In the genomic region with DNA sequence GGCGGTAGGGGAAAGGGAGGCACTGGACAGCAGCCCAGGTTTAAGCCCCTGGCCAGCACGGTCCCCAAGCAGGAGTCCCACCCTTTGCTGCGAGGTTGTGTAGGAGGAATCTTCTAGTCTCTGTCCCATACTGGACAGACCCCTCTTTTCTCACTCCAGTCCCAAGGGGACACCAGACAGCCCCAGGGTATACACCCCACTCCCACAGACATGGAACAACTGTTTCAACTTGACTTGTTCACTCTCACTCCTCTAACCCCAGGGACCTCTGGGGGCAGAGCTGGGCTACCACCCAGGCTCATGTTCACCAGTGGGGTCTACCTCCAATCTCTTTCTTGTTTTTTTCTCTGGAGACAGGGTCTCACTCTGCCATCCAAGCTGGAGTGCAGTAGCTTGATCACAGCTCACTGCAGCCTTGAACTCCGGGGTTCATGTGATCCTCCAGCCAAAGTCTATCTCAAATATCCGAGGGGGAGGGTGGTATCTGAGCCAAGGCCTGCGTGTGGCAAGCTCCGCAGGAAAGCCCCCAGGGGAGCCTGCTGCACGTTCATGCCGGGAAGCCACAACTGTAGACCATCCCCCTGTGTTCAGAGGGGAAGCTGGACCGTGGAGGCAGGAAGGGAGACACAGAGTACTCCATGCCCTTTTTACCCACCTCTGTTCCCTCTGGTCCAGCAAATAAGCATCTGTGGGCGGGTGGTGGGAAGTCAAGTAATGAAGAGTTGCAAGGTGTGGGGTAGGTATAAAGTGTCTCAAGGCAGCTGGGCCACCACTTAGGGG, we compare ENCODE assay signal across 12 cellular contexts. TPM values are rescaled to one million over a fixed set of nuclear protein-coding genes. Genes with fewer than 3 reads are reported as not detected.
A peak's percentile ranks its signal among the peaks of the same experiment; 100 is the strongest.
DNase-seq lines count a peak whose midpoint lies in the region; ATAC-seq, FAIRE-seq and TF ChIP-seq lines count a peak whose summit lies in the region.
"Had no signal": no experiment of that assay in that cellular context is flagged by ENCODE, and none has a peak within 500 bp of the region (broad histone marks: within the 10 kb centered on the region; RNA-seq: fewer than 3 reads in every experiment).

No MANE protein-coding gene starts in this region.

- H3K4me2 ChIP-seq in PC-9 = peak overlapping the region; percentile 91

- H3F3A ChIP-seq in PC-9 (ENCODE audit: insufficient read depth, low read depth) = peaks cover 13% of the 10 kb centered on the region; the same call in 1 of the 2 replicates

- POLR2A ChIA-PET in PC-9 (lab: Charles Lee; ENCODE audit: unreplicated experiment) = interaction anchor here (1.1 kb wide), 1 partner anchor 34 kb away, joined by 3 read pairs; a partner anchor contains a TSS

- H3K36me3 ChIP-seq in PC-9 (ENCODE audit: low read depth) (no peaks in the 10 kb centered on the region), rectal smooth muscle tissue (ENCODE audit: control insufficient read depth, insufficient read depth, low read length) (peaks cover 24% of the 10 kb centered on the region), transverse colon (peaks cover 0 to 21% (median 10%) of the 10 kb centered on the region in 4 donors)

- no peaks in the 10 kb centered on the region for H3K9me2 ChIP-seq in PC-9 (ENCODE audit: insufficient read depth)

- TF ChIP-seq CTCF in PC-9 (conservative IDR thresholded peaks at IDR 0.05) (no peak), transverse colon (IDR thresholded peaks at IDR 0.05) (no peak)

- no peaks in the 10 kb centered on the region for H3K9me3 ChIP-seq in PC-9 (ENCODE audit: insufficient read depth, low read depth)
- no peaks in the 10 kb centered on the region for H3K9me3 ChIP-seq in transverse colon

- intact Hi-C loops in PC-9 (cut with micrococcal nuclease; ENCODE audit: unreplicated experiment) (loop anchor here (2.0 to 5.0 kb wide), 4 partner anchors 129 to 427 kb away; a partner anchor contains a TSS), transverse colon (cut with DNase I; ENCODE audit: low total_unique reads) (no loop called here)

- TF ChIP-seq EP300 in transverse colon (IDR thresholded peaks at IDR 0.05; ENCODE audit: low read depth) = no peak

- no peak for ATAC-seq in GM18873 (IDR thresholded peaks at IDR 0.05; ENCODE audit: low FRiP score, unreplicated experiment)

- no peak overlapping the region for H2AFZ ChIP-seq in PC-9

- TF ChIP-seq POLR2A in GM12892 (IDR thresholded peaks at IDR 0.05; ENCODE audit: low read depth, low read length) = peak; percentile 56; the same call in 1 of the 2 replicates
- no peak for TF ChIP-seq POLR2A in transverse colon (IDR thresholded peaks at IDR 0.05)

- H3K9ac ChIP-seq in rectal smooth muscle tissue (ENCODE audit: low read length) = no peak overlapping the region

- no peak for DNase-seq in GM12892 (ENCODE audit: insufficient read length)
- DNase-seq in PC-9 = no peak
- DNase-seq in fibroblast of peridontal ligament (ENCODE audit: extremely low read depth) = peak; percentile 23
- DNase-seq in GM19239 (ENCODE audit: insufficient read length, low spot score) = no peak
- DNase-seq in hepatic stellate cell (ENCODE audit: low spot score) = no peak
- no peak for DNase-seq in transverse colon
- DNase-seq: stimulated activated naive CD4-positive, alpha-beta T cell treated with Interleukin-2 at 50 U/mL for 16 hours had no signal

- peaks cover 22% of the 10 kb centered on the region for H3K4me1 ChIP-seq in PC-9 (replicated peaks; ENCODE audit: insufficient read depth)
- peaks cover 9% of the 10 kb centered on the region for H3K4me1 ChIP-seq in rectal smooth muscle tissue (ENCODE audit: control insufficient read depth, insufficient read depth, low read length)
- peaks cover 14 to 34% (median 29%) of the 10 kb centered on the region in 4 donors for H3K4me1 ChIP-seq in transverse colon

- H3K27me3 ChIP-seq in PC-9 (ENCODE audit: insufficient read depth, low read depth) (no peaks in the 10 kb centered on the region), rectal smooth muscle tissue (ENCODE audit: control insufficient read depth, insufficient read depth, low read length) (no peaks in the 10 kb centered on the region), transverse colon (no peaks in the 10 kb centered on the region)

- 41 to 73% methylated on average over 2 to 11 of the region's 11 CpGs for WGBS in transverse colon (ENCODE audit: low coverage in 1 of 2), 2 donors

- H4K20me1 ChIP-seq in PC-9 (ENCODE audit: insufficient read depth) = peaks cover 16% of the 10 kb centered on the region

- in situ Hi-C loops in transverse colon (cut with MboI; ENCODE audit: low pct_ligation_motif_present in 1 of 4, low pct_unique_long_range_greater_than_20kb in 1 of 4, low sequenced_read_pairs in 3 of 4) = loop anchor here in 1 of 4 donors (25.0 kb wide), 1 partner anchor 88 kb away; no protein-coding TSS in a partner anchor

- H3K27ac ChIP-seq in PC-9 = no peak overlapping the region
- no peak overlapping the region for H3K27ac ChIP-seq in rectal smooth muscle tissue (ENCODE audit: low read depth, low read length)
- H3K27ac ChIP-seq in transverse colon = peak overlapping the region in 2 of 4 donors; percentile 3 to 24

- CTCF ChIA-PET in PC-9 (lab: Charles Lee) = interaction anchor here (0.6 to 1.5 kb wide), 5 partner anchors 15 to 385 kb away, joined by 3 to 9 read pairs (median 3); no protein-coding TSS in a partner anchor

- peak overlapping the region; percentile 86; the same call in 1 of the 2 replicates for H3K4me3 ChIP-seq in PC-9
- peak overlapping the region; percentile 8 for H3K4me3 ChIP-seq in rectal smooth muscle tissue (ENCODE audit: low read length)
- peak overlapping the region in 1 of 4 donors; percentile 96 for H3K4me3 ChIP-seq in transverse colon

- no TSS peak for BruUV-seq in PC-9 (replicated peaks; lab: Mats Ljungman, UMichigan)

- FAIRE-seq in GM12892 (lab: Jason Lieb, UNC) = peak; percentile 42
- FAIRE-seq in GM19239 (lab: Jason Lieb, UNC) = no peak
- FAIRE-seq: colon had no signal

- peaks cover 42% of the 10 kb centered on the region for H3K79me2 ChIP-seq in PC-9 (ENCODE audit: low read depth)

RNA-seq across cellular contexts. Expression of a gene that starts 1.8 kb away (rescaled TPM):
- 49.9 TPM for polyA plus RNA-seq in GM12892 (2012; ENCODE audit: missing spikeins)
- total RNA-seq in PC-9 (2021) (95.2 and 124 TPM in 2 replicates), transverse colon (100 to 1,000 TPM; 109 to 434 (median 164) TPM)

RNA-seq across cellular contexts. Expression of a gene that starts 23.5 kb away (rescaled TPM):
- polyA plus RNA-seq in GM12892 (2012; ENCODE audit: missing spikeins) = not detected
- total RNA-seq in PC-9 (2021) = 430 and 537 TPM in 2 replicates
- 100 to 1,000 TPM in 1 of 4 donors, 10 to 100 TPM in 2, 1 to 10 TPM in 1; 8.6 to 115 (median 37.3) TPM for total RNA-seq in transverse colon
- total RNA-seq: HT1080; T-helper 1 cell treated with Interleukin-12 subunit alpha and Interleukin-12 subunit beta and Interleukin-4 antibody, amounts not matched to agents 30 ng/mL and 1 ng/mL, for 36 hours had no signal

RNA-seq across cellular contexts. Expression of a gene that starts 34.3 kb away (rescaled TPM):
- polyA plus RNA-seq in GM12892 (2012; ENCODE audit: missing spikeins) = 27.5 TPM
- total RNA-seq in PC-9 (2021) = 154 and 213 TPM in 2 replicates
- total RNA-seq in transverse colon = 100 to 1,000 TPM in 3 of 4 donors, 10 to 100 TPM in 1; 97.3 to 178 (median 149) TPM

RNA-seq across cellular contexts. Expression of a gene that starts 57.7 kb away (rescaled TPM):
- 5.8 TPM for polyA plus RNA-seq in GM12892 (2012; ENCODE audit: missing spikeins)
- 11.7 and 13.4 TPM in 2 replicates for total RNA-seq in PC-9 (2021)
- 10 to 100 TPM; 25.5 to 35.5 (median 32.5) TPM for total RNA-seq in transverse colon

RNA-seq across cellular contexts. Expression of a gene that starts 58.6 kb away (rescaled TPM):
- polyA plus RNA-seq in GM12892 (2012; ENCODE audit: missing spikeins) = 6.5 TPM
- total RNA-seq in PC-9 (2021) (16.1 and 17.3 TPM in 2 replicates), transverse colon (10 to 100 TPM in 3 of 4 donors, under 1 TPM in 1; 0.60 to 23.2 (median 14.0) TPM)
